ENCODE assay signal across 18 cellular contexts in genomic region chr1:89831462-89832113, GRCh38. TPM values are rescaled to one million over a fixed set of nuclear protein-coding genes. Genes with fewer than 3 reads are reported as not detected.
DNase-seq lines count a peak whose midpoint lies in the region; ATAC-seq, FAIRE-seq and TF ChIP-seq lines count a peak whose summit lies in the region.
"Had no signal": no experiment of that assay in that cellular context is flagged by ENCODE, and none has a peak within 500 bp of the region (broad histone marks: within the 10 kb centered on the region; RNA-seq: fewer than 3 reads in every experiment).

No MANE protein-coding gene starts in this region.

- H3K27ac ChIP-seq in caudate nucleus (ENCODE audit: low read depth, low read length) (peak overlapping the region; percentile 87), right lobe of liver (peak overlapping the region in 1 of 3 donors; percentile 20), lower lobe of right lung (no peak overlapping the region)
- H3K27ac ChIP-seq: BLaER1, right atrium auricular region, testis had no signal

- H3K4me1 Mint-ChIP-seq in IgD-negative memory B cell (peaks cover 14 to 30% (median 25%) of the 10 kb centered on the region in 3 donors), immature natural killer cell (no peaks in the 10 kb centered on the region)
- H3K4me1 Mint-ChIP-seq in stimulated activated memory B cell treated with anti-CD40 and anti-IgM and Interleukin-4, amounts not matched to agents 10 μg/mL and 1 μg/mL and 100 μg/mL, for 72 hours, result peaks cover 35% of the 10 kb centered on the region

- H3K9me3 Mint-ChIP-seq in IgD-negative memory B cell (no peaks in the 10 kb centered on the region), immature natural killer cell (no peaks in the 10 kb centered on the region)
- no peaks in the 10 kb centered on the region for H3K9me3 Mint-ChIP-seq in stimulated activated memory B cell treated with anti-CD40 and anti-IgM and Interleukin-4, amounts not matched to agents 10 μg/mL and 1 μg/mL and 100 μg/mL, for 72 hours
- H3K9me3 Mint-ChIP-seq: activated T-helper 2 cell treated with anti-CD3 and anti-CD28 coated beads, Interferon-gamma antibody, Interleukin-2, Interleukin-4, amounts not matched to agents 10 μg/mL and 5 μg/mL and 100 μg/mL, durations not matched to agents 14 hours and 24 hours and 36 hours had no signal

- no peaks in the 10 kb centered on the region for H3K36me3 ChIP-seq in right lobe of liver
- H3K36me3 ChIP-seq in lower lobe of right lung, result no peaks in the 10 kb centered on the region
- H3K36me3 ChIP-seq: right atrium auricular region had no signal

- H3K4me1 ChIP-seq in right lobe of liver (peaks cover 2 to 46% (median 13%) of the 10 kb centered on the region in 4 donors), lower lobe of right lung (peaks cover 23% of the 10 kb centered on the region)

- H3K4me3 Mint-ChIP-seq in IgD-negative memory B cell, result no peak overlapping the region
- H3K4me3 Mint-ChIP-seq in stimulated activated memory B cell treated with anti-CD40 and anti-IgM and Interleukin-4, amounts not matched to agents 10 μg/mL and 1 μg/mL and 100 μg/mL, for 72 hours, result no peak overlapping the region
- H3K4me3 Mint-ChIP-seq in immature natural killer cell, result no peak overlapping the region
- H3K4me3 Mint-ChIP-seq: naive thymus-derived CD4-positive, alpha-beta T cell had no signal

- no peak overlapping the region for H3K4me3 ChIP-seq in right lobe of liver
- no peak overlapping the region for H3K4me3 ChIP-seq in lower lobe of right lung
- H3K4me3 ChIP-seq: BLaER1, right atrium auricular region, testis had no signal

- DNase-seq in caudate nucleus (lab: John Stamatoyannopoulos, UW), result peak in 37 of 61 donors; percentile 2 to 63 (median 32)
- DNase-seq in right lobe of liver, result no peak
- no peak for DNase-seq in lower lobe of right lung
- DNase-seq in GM12892 (ENCODE audit: insufficient read length), result no peak
- no peak for DNase-seq in immature natural killer cell
- DNase-seq: activated CD8-positive, alpha-beta memory T cell treated with anti-CD3 and anti-CD28 coated beads for 24 hours; amniotic stem cell; naive thymus-derived CD4-positive, alpha-beta T cell; NCI-H187; NCI-H510A; testis had no signal

- H3K27me3 ChIP-seq in right lobe of liver, result no peaks in the 10 kb centered on the region
- no peaks in the 10 kb centered on the region for H3K27me3 ChIP-seq in lower lobe of right lung (ENCODE audit: low read depth)
- H3K27me3 ChIP-seq: BLaER1, right atrium auricular region, testis had no signal

- H3K36me3 Mint-ChIP-seq in IgD-negative memory B cell (peaks cover 8% of the 10 kb centered on the region), immature natural killer cell (peaks cover 0 to 4% (median 0%) of the 10 kb centered on the region in 3 donors)
- H3K36me3 Mint-ChIP-seq in stimulated activated memory B cell treated with anti-CD40 and anti-IgM and Interleukin-4, amounts not matched to agents 10 μg/mL and 1 μg/mL and 100 μg/mL, for 72 hours, result peaks cover 8% of the 10 kb centered on the region

- no peaks in the 10 kb centered on the region for H3K9me3 ChIP-seq in right lobe of liver
- H3K9me3 ChIP-seq in lower lobe of right lung, result no peaks in the 10 kb centered on the region
- H3K9me3 ChIP-seq: right atrium auricular region, testis had no signal

- H3K27me3 Mint-ChIP-seq in IgD-negative memory B cell (no peaks in the 10 kb centered on the region), immature natural killer cell (ENCODE audit: low read depth in 3 of 3) (no peaks in the 10 kb centered on the region)
- H3K27me3 Mint-ChIP-seq in stimulated activated memory B cell treated with anti-CD40 and anti-IgM and Interleukin-4, amounts not matched to agents 10 μg/mL and 1 μg/mL and 100 μg/mL, for 72 hours, result no peaks in the 10 kb centered on the region

- ATAC-seq in right lobe of liver, result peak; percentile 5 to 33 (median 17)
- no peak for ATAC-seq in stimulated activated memory B cell treated with anti-CD40 and anti-IgM and Interleukin-4, amounts not matched to agents 10 μg/mL and 1 μg/mL and 100 μg/mL, for 72 hours
- no peak for ATAC-seq in lower lobe of right lung
- no peak for ATAC-seq in HG03520 (IDR thresholded peaks at IDR 0.05; ENCODE audit: unreplicated experiment)
- ATAC-seq: naive thymus-derived CD4-positive, alpha-beta T cell had no signal

- TF ChIP-seq POLR2A in right lobe of liver (IDR thresholded peaks at IDR 0.05) (no peak), GM12892 (IDR thresholded peaks at IDR 0.05; ENCODE audit: low read depth, low read length) (no peak)

- no peak for FAIRE-seq in GM12892 (lab: Jason Lieb, UNC)
- FAIRE-seq: colon had no signal

- H3K27ac Mint-ChIP-seq in IgD-negative memory B cell, result peak overlapping the region in 2 of 3 donors; percentile 6
- peak overlapping the region; percentile 0 for H3K27ac Mint-ChIP-seq in stimulated activated memory B cell treated with anti-CD40 and anti-IgM and Interleukin-4, amounts not matched to agents 10 μg/mL and 1 μg/mL and 100 μg/mL, for 72 hours
- no peak overlapping the region for H3K27ac Mint-ChIP-seq in immature natural killer cell
- H3K27ac Mint-ChIP-seq: activated T-helper 2 cell treated with anti-CD3 and anti-CD28 coated beads, Interferon-gamma antibody, Interleukin-2, Interleukin-4, amounts not matched to agents 10 μg/mL and 5 μg/mL and 100 μg/mL, durations not matched to agents 14 hours and 24 hours and 36 hours; naive thymus-derived CD4-positive, alpha-beta T cell had no signal

- 29% methylated on average over 4 of the region's 7 CpGs for WGBS in right lobe of liver (ENCODE audit: insufficient coverage, low coverage, low lambda C conversion rate, missing lambda C conversion rate)

- no peak for TF ChIP-seq CTCF in right lobe of liver (IDR thresholded peaks at IDR 0.05)
- no peak for TF ChIP-seq CTCF in lower lobe of right lung (IDR thresholded peaks at IDR 0.05)

- intact Hi-C loops in right lobe of liver (cut with DNase I), result no loop called here
- intact Hi-C loops in lower lobe of right lung (cut with DNase I), result no loop called here

RNA-seq across cellular contexts. Expression of gene LRRC8D, which starts 10.8 kb away (rescaled TPM):
- polyA plus RNA-seq in IgD-negative memory B cell (31.7 TPM), immature natural killer cell (10 to 100 TPM; 24.7 to 40.1 (median 32.0) TPM)
- total RNA-seq in right lobe of liver (10 to 100 TPM; 11.5 to 22.1 (median 19.3) TPM), lower lobe of right lung (22.2 TPM)
- polyA plus RNA-seq in GM12892 (2012; ENCODE audit: missing spikeins), result 8.1 TPM

Comparison
In these comparisons a context has a peak if more than half of its experiments do, and no peak if none do; other contexts are left out.
1. H3K27ac Mint-ChIP-seq: peak in IgD-negative memory B cell (2 of 3) and stimulated activated memory B cell treated with anti-CD40 and anti-IgM and Interleukin-4, amounts not matched to agents 10 μg/mL and 1 μg/mL and 100 μg/mL, for 72 hours (single experiment); none in immature natural killer cell (0 of 6).
2. DNase-seq: peak in caudate nucleus (37 of 61); none in right lobe of liver (0 of 3), lower lobe of right lung (single experiment), GM12892 (single experiment) and immature natural killer cell (0 of 3).
3. ATAC-seq: peak in right lobe of liver (4 of 4); none in stimulated activated memory B cell treated with anti-CD40 and anti-IgM and Interleukin-4, amounts not matched to agents 10 μg/mL and 1 μg/mL and 100 μg/mL, for 72 hours (single experiment), lower lobe of right lung (0 of 2) and HG03520 (single experiment).